Comparison of ENCODE assay signal across 8 cellular contexts in the genomic region with DNA sequence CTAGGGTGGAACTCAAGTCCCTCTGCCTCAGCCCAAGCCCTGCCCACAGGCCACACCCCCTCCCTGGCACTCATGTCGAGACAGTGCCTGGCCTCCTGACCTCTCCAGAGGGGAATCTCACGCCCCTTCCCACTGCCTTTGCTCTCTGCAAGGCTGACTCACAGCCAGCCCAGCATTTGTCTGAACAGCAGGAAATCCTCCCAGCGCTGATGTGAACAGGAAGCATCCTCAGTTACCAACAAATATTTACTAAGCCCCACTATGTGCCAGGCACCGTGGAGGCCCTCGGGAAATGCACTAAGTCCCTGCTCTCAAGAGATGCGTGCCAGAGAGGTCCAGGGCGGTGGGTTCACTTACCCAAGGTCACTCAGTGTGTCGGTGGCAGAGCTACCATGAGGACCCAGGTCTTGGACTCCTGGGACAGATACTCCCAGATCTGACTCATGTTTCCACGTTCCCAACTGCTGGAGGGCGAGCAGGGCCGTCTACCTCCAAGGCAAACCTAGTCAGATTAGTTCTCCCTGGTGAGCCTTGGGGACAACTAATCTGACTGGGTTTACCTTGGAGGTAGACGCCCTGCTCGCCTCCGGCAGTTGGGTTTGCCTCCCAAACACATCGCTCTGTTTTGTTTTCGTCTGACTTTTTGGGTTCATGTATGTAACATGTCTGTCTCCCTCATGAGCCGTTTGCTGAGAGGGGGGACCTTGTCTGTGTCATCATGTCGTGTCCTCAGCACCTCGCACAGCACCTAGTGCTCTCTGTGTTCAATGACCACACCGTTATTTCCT. TPM values are rescaled to one million over a fixed set of nuclear protein-coding genes. Genes with fewer than 3 reads are reported as not detected.
DNase-seq lines count a peak whose midpoint lies in the region; ATAC-seq and TF ChIP-seq lines count a peak whose summit lies in the region.

No MANE protein-coding gene starts in this region.

- H3K9ac ChIP-seq in PC-3 (ENCODE audit: low read length) (peak overlapping the region; percentile 64), skeletal muscle satellite cell (ENCODE audit: low read depth, low read length) (peak overlapping the region; percentile 46)

- no peaks in the 10 kb centered on the region for H3F3A ChIP-seq in PC-3 (ENCODE audit: low read length, unreplicated experiment)

- no peaks in the 10 kb centered on the region for H4K20me1 ChIP-seq in PC-3 (ENCODE audit: low read length)

- BruUV-seq in PC-3 (replicated peaks; lab: Mats Ljungman, UMichigan) = no TSS peak

- H3K4me3 ChIP-seq in PC-3 (ENCODE audit: low read length) (no peak overlapping the region), skeletal muscle satellite cell (ENCODE audit: low read length) (no peak overlapping the region)

- CTCF ChIA-PET in PC-3 (lab: Charles Lee) = no interaction called here

- peaks cover 25% of the 10 kb centered on the region for H3K36me3 Mint-ChIP-seq in activated naive CD8-positive, alpha-beta T cell treated with anti-CD3 and anti-CD28 coated beads, Interleukin-2, amount 10 ng/mL, durations not matched to agents 7 days and 5 days

- peak overlapping the region; percentile 68 for H3K4me2 ChIP-seq in PC-3 (ENCODE audit: low read length)
- H3K4me2 ChIP-seq in skeletal muscle satellite cell (ENCODE audit: low read length) = peak overlapping the region; percentile 39

- POLR2A ChIA-PET in PC-3 (lab: Charles Lee; ENCODE audit: unreplicated experiment) = no interaction called here
- POLR2A ChIA-PET in activated naive CD8-positive, alpha-beta T cell treated with anti-CD3 and anti-CD28 coated beads, Interleukin-2, amount 10 ng/mL, durations not matched to agents 7 days and 5 days (lab: Charles Lee) = interaction anchor here (0.6 to 5.4 kb wide), 7 partner anchors 8 to 40 kb away, joined by 3 to 31 read pairs (median 5); no protein-coding TSS in a partner anchor

- H3K9me3 Mint-ChIP-seq in activated naive CD8-positive, alpha-beta T cell treated with anti-CD3 and anti-CD28 coated beads, Interleukin-2, amount 10 ng/mL, durations not matched to agents 7 days and 5 days = peaks cover 2% of the 10 kb centered on the region

- no peaks in the 10 kb centered on the region for H3K9me2 ChIP-seq in PC-3 (replicated peaks; ENCODE audit: low read length)

- peak overlapping the region; percentile 88 for H3K27ac ChIP-seq in PC-3 (ENCODE audit: low read length)

- H3K79me2 ChIP-seq in PC-3 (ENCODE audit: low read length) = 0 out of 2 replicates have a peak, but pooled peaks cover 3% of the 10 kb centered on the region

- peak; percentile 87 for DNase-seq in EH (ENCODE audit: low read depth)
- DNase-seq in PC-3 = peak; percentile 80
- peak; percentile 49 for DNase-seq in activated naive CD8-positive, alpha-beta T cell treated with anti-CD3 and anti-CD28 coated beads, Interleukin-2, amount 10 ng/mL, durations not matched to agents 7 days and 5 days
- peak; percentile 78 for DNase-seq in left ventricle myocardium superior
- DNase-seq in activated CD4-positive, CD25-positive, alpha-beta regulatory T cell treated with anti-CD3 and anti-CD28 coated beads, Interleukin-2, amount 50 U/mL, for 72 hours = no peak

- TF ChIP-seq CTCF in PC-3 (conservative IDR thresholded peaks at IDR 0.05; ENCODE audit: low read depth, low read length) = no peak

- intact Hi-C loops in PC-3 (cut with micrococcal nuclease) (no loop called here), left ventricle myocardium superior (cut with micrococcal nuclease) (no loop called here)

- H3K27me3 ChIP-seq in PC-3 (ENCODE audit: low read length) (no peaks in the 10 kb centered on the region), skeletal muscle satellite cell (ENCODE audit: control insufficient read depth, insufficient read depth, low read length) (no peaks in the 10 kb centered on the region)

- peak overlapping the region; percentile 68 for H3K4me3 Mint-ChIP-seq in activated naive CD8-positive, alpha-beta T cell treated with anti-CD3 and anti-CD28 coated beads, Interleukin-2, amount 10 ng/mL, durations not matched to agents 7 days and 5 days

- no peaks in the 10 kb centered on the region for H3K27me3 Mint-ChIP-seq in activated naive CD8-positive, alpha-beta T cell treated with anti-CD3 and anti-CD28 coated beads, Interleukin-2, amount 10 ng/mL, durations not matched to agents 7 days and 5 days

- H3K36me3 ChIP-seq in PC-3 (ENCODE audit: low read depth, low read length) (no peaks in the 10 kb centered on the region), skeletal muscle satellite cell (ENCODE audit: insufficient read depth, low read length) (no peaks in the 10 kb centered on the region)

- peak overlapping the region; percentile 87 for H3K27ac Mint-ChIP-seq in activated naive CD8-positive, alpha-beta T cell treated with anti-CD3 and anti-CD28 coated beads, Interleukin-2, amount 10 ng/mL, durations not matched to agents 7 days and 5 days

- H3K9me3 ChIP-seq in PC-3 (ENCODE audit: low read length) (no peaks in the 10 kb centered on the region), skeletal muscle satellite cell (replicated peaks; ENCODE audit: low read length) (no peaks in the 10 kb centered on the region)

- H2AFZ ChIP-seq in PC-3 (ENCODE audit: low read length) = peak overlapping the region; percentile 75

- H3K4me1 Mint-ChIP-seq in activated naive CD8-positive, alpha-beta T cell treated with anti-CD3 and anti-CD28 coated beads, Interleukin-2, amount 10 ng/mL, durations not matched to agents 7 days and 5 days = peaks cover 80% of the 10 kb centered on the region

- H3K4me1 ChIP-seq in PC-3 (ENCODE audit: insufficient read depth, low read length) = peaks cover 31% of the 10 kb centered on the region
- H3K4me1 ChIP-seq in skeletal muscle satellite cell (ENCODE audit: control insufficient read depth, insufficient read depth, low read length) = peaks cover 39% of the 10 kb centered on the region

- ATAC-seq in PC-3 (peak; percentile 77), left ventricle myocardium superior (peak; percentile 67), HG02588 (IDR thresholded peaks at IDR 0.05; ENCODE audit: unreplicated experiment) (no peak), HG02852 (IDR thresholded peaks at IDR 0.05; ENCODE audit: unreplicated experiment) (no peak)
- peak; percentile 17 for ATAC-seq in activated naive CD8-positive, alpha-beta T cell treated with anti-CD3 and anti-CD28 coated beads, Interleukin-2, amount 10 ng/mL, durations not matched to agents 7 days and 5 days (ENCODE audit: low read depth)

RNA-seq across cellular contexts. Expression of a gene that starts 7.7 kb away (rescaled TPM):
- total RNA-seq in PC-3 (2014; rRNA removed) (12.4 and 13.0 TPM in 2 replicates), left ventricle myocardium superior (8.5 TPM)
- 10 to 100 TPM; 90.4 to 98.8 TPM for total RNA-seq in activated naive CD8-positive, alpha-beta T cell treated with anti-CD3 and anti-CD28 coated beads, Interleukin-2, amount 10 ng/mL, durations not matched to agents 7 days and 5 days
- total RNA-seq in skeletal muscle satellite cell (2012; rRNA removed) = 16.5 and 21.6 TPM in 2 replicates

Comparison
In these comparisons a context has a peak if more than half of its experiments do, and no peak if none do; other contexts are left out.
1. ATAC-seq: peak in PC-3 (single experiment), activated naive CD8-positive, alpha-beta T cell treated with anti-CD3 and anti-CD28 coated beads, Interleukin-2, amount 10 ng/mL, durations not matched to agents 7 days and 5 days (single experiment) and left ventricle myocardium superior (single experiment); none in HG02588 (single experiment) and HG02852 (single experiment).